ENCODE assay signal across 12 cellular contexts in genomic region chr5:180618487-180618829, GRCh38. TPM values are rescaled to one million over a fixed set of nuclear protein-coding genes. Genes with fewer than 3 reads are reported as not detected.
DNase-seq lines count a peak whose midpoint lies in the region; ATAC-seq and TF ChIP-seq lines count a peak whose summit lies in the region.
"Had no signal": no experiment of that assay in that cellular context is flagged by ENCODE, and none has a peak within 500 bp of the region (broad histone marks: within the 10 kb centered on the region; RNA-seq: fewer than 3 reads in every experiment).

No MANE protein-coding gene starts in this region.

- H3K27ac Mint-ChIP-seq in stimulated activated effector memory CD8-positive, alpha-beta T cell treated with anti-CD3 and anti-CD28 coated beads, Interleukin-12 subunit alpha, Interleukin-12 subunit beta, amount 100 ng/mL, for 72 hours = no peak overlapping the region
- H3K27ac Mint-ChIP-seq: activated CD4-positive, alpha-beta T cell treated with anti-CD3 and anti-CD28 coated beads, Interleukin-2, amount 10 ng/mL, durations not matched to agents 7 days and 5 days had no signal

- peaks cover 4% of the 10 kb centered on the region for H3K4me1 Mint-ChIP-seq in activated T-cell treated with anti-CD3 and anti-CD28 coated beads, Interleukin-2, amount 50 U/mL, for 4 hours (ENCODE audit: low read depth)
- H3K4me1 Mint-ChIP-seq in stimulated activated effector memory CD8-positive, alpha-beta T cell treated with anti-CD3 and anti-CD28 coated beads, Interleukin-12 subunit alpha, Interleukin-12 subunit beta, amount 100 ng/mL, for 72 hours = peaks cover under 1% of the 10 kb centered on the region

- no peak for TF ChIP-seq CTCF in WI38 (IDR thresholded peaks at IDR 0.05; ENCODE audit: low read depth, low read length)

- H3K4me3 ChIP-seq in WI38 (ENCODE audit: low read depth, low read length) (peak overlapping the region; percentile 42), iPS-11a (ENCODE audit: low read depth, low read length) (peak overlapping the region; percentile 45)
- H3K4me3 ChIP-seq: adrenal gland had no signal

- no peaks in the 10 kb centered on the region for H3K9me3 Mint-ChIP-seq in activated T-cell treated with anti-CD3 and anti-CD28 coated beads, Interleukin-2, amount 50 U/mL, for 4 hours
- no peaks in the 10 kb centered on the region for H3K9me3 Mint-ChIP-seq in stimulated activated effector memory CD8-positive, alpha-beta T cell treated with anti-CD3 and anti-CD28 coated beads, Interleukin-12 subunit alpha, Interleukin-12 subunit beta, amount 100 ng/mL, for 72 hours
- H3K9me3 Mint-ChIP-seq: activated CD4-positive, alpha-beta T cell treated with anti-CD3 and anti-CD28 coated beads, Interleukin-2, amount 10 ng/mL, durations not matched to agents 7 days and 5 days had no signal

- H3K36me3 Mint-ChIP-seq in activated T-cell treated with anti-CD3 and anti-CD28 coated beads, Interleukin-2, amount 50 U/mL, for 4 hours (ENCODE audit: insufficient read depth) = no peaks in the 10 kb centered on the region
- H3K36me3 Mint-ChIP-seq in stimulated activated effector memory CD8-positive, alpha-beta T cell treated with anti-CD3 and anti-CD28 coated beads, Interleukin-12 subunit alpha, Interleukin-12 subunit beta, amount 100 ng/mL, for 72 hours = no peaks in the 10 kb centered on the region

- ATAC-seq in activated T-cell treated with anti-CD3 and anti-CD28 coated beads, Interleukin-2, amount 50 U/mL, for 4 hours = no peak
- ATAC-seq in stimulated activated effector memory CD8-positive, alpha-beta T cell treated with anti-CD3 and anti-CD28 coated beads, Interleukin-12 subunit alpha, Interleukin-12 subunit beta, amount 100 ng/mL, for 72 hours = no peak
- no peak for ATAC-seq in HG03432 (IDR thresholded peaks at IDR 0.05; ENCODE audit: unreplicated experiment)
- ATAC-seq: left ventricle myocardium superior had no signal

- no peak for DNase-seq in activated T-cell treated with anti-CD3 and anti-CD28 coated beads, Interleukin-2, amount 50 U/mL, for 4 hours
- no peak for DNase-seq in activated T-cell treated with anti-CD3 and anti-CD28 coated beads, Interleukin-2, amount 50 U/mL, for 1 hour
- DNase-seq in stimulated activated effector memory CD8-positive, alpha-beta T cell treated with anti-CD3 and anti-CD28 coated beads, Interleukin-12 subunit alpha, Interleukin-12 subunit beta, amount 100 ng/mL, for 72 hours (ENCODE audit: low spot score in 2 of 2) = no peak
- DNase-seq in MV-4-11 (lab: John Stamatoyannopoulos, UW) = no peak
- DNase-seq in effector CD4-positive, alpha-beta T cell = no peak
- DNase-seq: adrenal gland, esophagus squamous epithelium, left ventricle myocardium superior had no signal

- peaks cover 4% of the 10 kb centered on the region for H3K27me3 Mint-ChIP-seq in activated T-cell treated with anti-CD3 and anti-CD28 coated beads, Interleukin-2, amount 50 U/mL, for 4 hours (ENCODE audit: low read depth)
- H3K27me3 Mint-ChIP-seq: activated CD4-positive, alpha-beta T cell treated with anti-CD3 and anti-CD28 coated beads, Interleukin-2, amount 10 ng/mL, durations not matched to agents 7 days and 5 days had no signal

- H3K4me3 Mint-ChIP-seq in activated T-cell treated with anti-CD3 and anti-CD28 coated beads, Interleukin-2, amount 50 U/mL, for 4 hours = peak overlapping the region; percentile 19
- H3K4me3 Mint-ChIP-seq in stimulated activated effector memory CD8-positive, alpha-beta T cell treated with anti-CD3 and anti-CD28 coated beads, Interleukin-12 subunit alpha, Interleukin-12 subunit beta, amount 100 ng/mL, for 72 hours = peak overlapping the region; percentile 33
- H3K4me3 Mint-ChIP-seq: activated CD4-positive, alpha-beta T cell treated with anti-CD3 and anti-CD28 coated beads, Interleukin-2, amount 10 ng/mL, durations not matched to agents 7 days and 5 days had no signal

RNA-seq across cellular contexts. Expression of gene SCGB3A1, which starts 27.2 kb away (rescaled TPM):
- under 1 TPM in 1 of 3 donors, not detected in 2; 0.55 TPM for total RNA-seq in activated T-cell treated with anti-CD3 and anti-CD28 coated beads, Interleukin-2, amount 50 U/mL, for 4 hours
- total RNA-seq: activated CD4-positive, alpha-beta T cell treated with anti-CD3 and anti-CD28 coated beads, Interleukin-2, amount 10 ng/mL, durations not matched to agents 7 days and 5 days; left ventricle myocardium superior had no signal

RNA-seq across cellular contexts. Expression of gene FLT4, which starts 30.9 kb away (rescaled TPM):
- 1 to 10 TPM; 1.2 to 1.8 (median 1.6) TPM for total RNA-seq in activated T-cell treated with anti-CD3 and anti-CD28 coated beads, Interleukin-2, amount 50 U/mL, for 4 hours
